Comparison of ENCODE assay signal across 10 cellular contexts in the genomic region with DNA sequence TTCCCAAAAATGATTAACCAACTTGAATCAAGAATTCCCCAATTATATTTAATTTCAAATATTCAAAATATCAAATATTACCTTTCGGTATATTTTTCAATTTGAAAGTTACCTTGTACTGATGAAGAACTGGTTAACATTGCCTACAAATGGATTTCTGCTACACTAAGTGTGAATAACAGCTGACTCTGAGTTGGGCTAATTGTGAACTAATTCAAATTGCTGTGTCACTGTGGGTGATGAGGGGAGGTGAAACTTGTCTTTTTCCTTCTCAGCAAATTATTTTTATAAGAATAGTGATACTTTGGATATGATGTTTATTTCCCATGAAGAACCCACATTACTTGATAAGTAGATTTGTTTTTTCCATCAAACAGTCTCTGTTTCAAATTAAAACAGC.
"Had no signal": no experiment of that assay in that cellular context is flagged by ENCODE, and none has a peak within 500 bp of the region (broad histone marks: within the 10 kb centered on the region; RNA-seq: fewer than 3 reads in every experiment).

No MANE protein-coding gene starts in this region.

- H3K9me3 ChIP-seq: HAP-1 had no signal

- H3K4me2 ChIP-seq: GM23338 had no signal

- H3K4me3 ChIP-seq: GM23248, GM23338, HAP-1 had no signal

- H3K4me1 ChIP-seq: HAP-1 had no signal

- H3K27ac Mint-ChIP-seq: GM23338, H9, HFFc6 had no signal

- H3K27ac ChIP-seq: GM23248 had no signal

- ATAC-seq: GM23338, HCT116 had no signal

- H3K9ac ChIP-seq: GM23248 had no signal

- H3K36me3 ChIP-seq: HAP-1 had no signal

- H3K4me3 Mint-ChIP-seq: GM23338, H9, HFFc6 had no signal

- H2AFZ ChIP-seq: GM23248, GM23338 had no signal

- DNase-seq: GM23248, GOT3, H7, H9, HCEC 1CT, HFFc6 had no signal

- FAIRE-seq: H54 had no signal
